In the genomic region with DNA sequence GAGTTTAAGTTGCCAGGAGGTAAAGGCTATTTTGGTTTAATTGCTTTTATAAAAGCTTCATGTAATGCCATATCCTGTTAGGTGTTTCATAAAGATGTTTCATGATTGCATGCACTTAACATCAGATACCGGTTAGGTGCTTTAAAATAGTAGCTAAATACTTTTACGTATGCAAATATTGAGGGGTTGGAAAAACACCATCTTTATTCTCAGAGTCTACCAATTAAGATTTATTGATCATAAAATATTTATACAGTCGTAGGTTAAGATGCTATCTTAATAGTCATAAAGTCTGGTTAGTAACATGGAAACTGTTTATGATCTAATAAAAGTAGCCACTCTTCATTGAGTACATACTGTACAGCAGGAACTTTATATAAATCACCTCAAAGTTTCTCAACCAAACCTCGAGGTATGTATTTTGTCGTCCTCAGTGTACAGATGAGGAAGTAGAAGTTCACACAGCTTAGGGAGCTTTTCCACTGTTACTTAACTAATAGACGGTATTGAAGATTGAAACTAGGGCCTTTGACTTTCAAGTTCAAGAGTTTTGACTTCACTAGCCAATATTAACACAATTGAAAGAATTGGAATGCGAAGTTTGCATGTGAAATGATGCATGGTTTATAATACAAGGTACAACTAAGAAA, we compare ENCODE assay signal across 19 cellular contexts.
A peak's percentile ranks its signal among the peaks of the same experiment; 100 is the strongest.
DNase-seq lines count a peak whose midpoint lies in the region; ATAC-seq and TF ChIP-seq lines count a peak whose summit lies in the region.
"Had no signal": no experiment of that assay in that cellular context is flagged by ENCODE, and none has a peak within 500 bp of the region (broad histone marks: within the 10 kb centered on the region; RNA-seq: fewer than 3 reads in every experiment).

No MANE protein-coding gene starts in this region.

- intact Hi-C loops in activated CD4-positive, alpha-beta memory T cell treated with anti-CD3 and anti-CD28 coated beads for 36 hours (cut with micrococcal nuclease): no loop called here

- no peaks in the 10 kb centered on the region for H3K36me3 Mint-ChIP-seq in activated T-cell treated with anti-CD3 and anti-CD28 coated beads, Interleukin-2, amount 50 U/mL, for 72 hours (ENCODE audit: insufficient read depth in 2 of 2)
- H3K36me3 Mint-ChIP-seq in activated CD4-positive, alpha-beta memory T cell treated with anti-CD3 and anti-CD28 coated beads for 36 hours: peaks cover 2% of the 10 kb centered on the region
- no peaks in the 10 kb centered on the region for H3K36me3 Mint-ChIP-seq in stimulated activated naive CD8-positive, alpha-beta T cell treated with anti-CD3 and anti-CD28 coated beads, Interleukin-15, Interleukin-2, amounts not matched to agents 100 ng/mL and 50 ng/mL, for 24 hours (ENCODE audit: low read depth)
- H3K36me3 Mint-ChIP-seq: CD8-positive, alpha-beta T cell had no signal

- no peaks in the 10 kb centered on the region for H3K27me3 Mint-ChIP-seq in activated T-cell treated with anti-CD3 and anti-CD28 coated beads, Interleukin-2, amount 50 U/mL, for 72 hours (ENCODE audit: low read depth)
- H3K27me3 Mint-ChIP-seq in activated CD4-positive, alpha-beta memory T cell treated with anti-CD3 and anti-CD28 coated beads for 36 hours: peaks cover 2% of the 10 kb centered on the region
- H3K27me3 Mint-ChIP-seq in stimulated activated naive CD8-positive, alpha-beta T cell treated with anti-CD3 and anti-CD28 coated beads, Interleukin-15, Interleukin-2, amounts not matched to agents 100 ng/mL and 50 ng/mL, for 24 hours: no peaks in the 10 kb centered on the region

- peaks cover 16% of the 10 kb centered on the region for H3K4me1 Mint-ChIP-seq in activated T-cell treated with anti-CD3 and anti-CD28 coated beads, Interleukin-2, amount 50 U/mL, for 72 hours (ENCODE audit: low read depth)
- H3K4me1 Mint-ChIP-seq in activated CD4-positive, alpha-beta memory T cell treated with anti-CD3 and anti-CD28 coated beads for 36 hours (ENCODE audit: low read depth): peaks cover 7% of the 10 kb centered on the region
- H3K4me1 Mint-ChIP-seq in stimulated activated naive CD8-positive, alpha-beta T cell treated with anti-CD3 and anti-CD28 coated beads, Interleukin-15, Interleukin-2, amounts not matched to agents 100 ng/mL and 50 ng/mL, for 24 hours (ENCODE audit: low read depth): peaks cover 17% of the 10 kb centered on the region
- H3K4me1 Mint-ChIP-seq: H9 had no signal

- CTCF ChIA-PET in activated CD4-positive, alpha-beta memory T cell treated with anti-CD3 and anti-CD28 coated beads for 36 hours (lab: Charles Lee): interaction anchor here (0.8 kb wide), 1 partner anchor 257 kb away, joined by 3 read pairs; no protein-coding TSS in a partner anchor
- CTCF ChIA-PET in RWPE1 (lab: Yijun Ruan, JAX): interaction anchor here (1.2 kb wide), 1 partner anchor 10 kb away, joined by 5 read pairs; no protein-coding TSS in a partner anchor

- H3K9me3 Mint-ChIP-seq in activated T-cell treated with anti-CD3 and anti-CD28 coated beads, Interleukin-2, amount 50 U/mL, for 72 hours: peaks cover 2 to 5% of the 10 kb centered on the region in 2 donors
- H3K9me3 Mint-ChIP-seq in activated CD4-positive, alpha-beta memory T cell treated with anti-CD3 and anti-CD28 coated beads for 36 hours: no peaks in the 10 kb centered on the region
- peaks cover 10% of the 10 kb centered on the region for H3K9me3 Mint-ChIP-seq in stimulated activated naive CD8-positive, alpha-beta T cell treated with anti-CD3 and anti-CD28 coated beads, Interleukin-15, Interleukin-2, amounts not matched to agents 100 ng/mL and 50 ng/mL, for 24 hours
- H3K9me3 Mint-ChIP-seq: CD8-positive, alpha-beta T cell; H9 had no signal

- H3K27ac Mint-ChIP-seq in activated T-cell treated with anti-CD3 and anti-CD28 coated beads, Interleukin-2, amount 50 U/mL, for 72 hours: peak overlapping the region; percentile 30
- peak overlapping the region; percentile 73 for H3K27ac Mint-ChIP-seq in activated CD4-positive, alpha-beta memory T cell treated with anti-CD3 and anti-CD28 coated beads for 36 hours
- peak overlapping the region; percentile 84 for H3K27ac Mint-ChIP-seq in stimulated activated naive CD8-positive, alpha-beta T cell treated with anti-CD3 and anti-CD28 coated beads, Interleukin-15, Interleukin-2, amounts not matched to agents 100 ng/mL and 50 ng/mL, for 24 hours
- H3K27ac Mint-ChIP-seq: CD8-positive, alpha-beta T cell; H9; HFFc6 had no signal

- DNase-seq in activated T-cell treated with anti-CD3 and anti-CD28 coated beads, Interleukin-2, amount 50 U/mL, for 72 hours: no peak
- DNase-seq in activated T-cell treated with anti-CD3 and anti-CD28 coated beads, Interleukin-2, amount 50 U/mL, for 48 hours: no peak
- DNase-seq in LoVo (ENCODE audit: low spot score): peak; percentile 37
- no peak for DNase-seq in activated CD4-positive, alpha-beta memory T cell treated with anti-CD3 and anti-CD28 coated beads for 36 hours
- DNase-seq in HUDEP-2 (lab: John Stamatoyannopoulos, UW; ENCODE audit: unreplicated experiment in 76 of 76): no peak
- no peak for DNase-seq in RWPE1 (ENCODE audit: low spot score)
- DNase-seq: ACHN; CD8-positive, alpha-beta T cell; DMS153; H9; HFFc6; NCI-H1417 treated with DMSO at 0.1 percent for 48 hours; NCI-H187; NCI-H2107; NCI-H748 treated with DMSO at 0.1 percent for 48 hours had no signal

- ATAC-seq in activated T-cell treated with anti-CD3 and anti-CD28 coated beads, Interleukin-2, amount 50 U/mL, for 72 hours (replicated peaks in 1 of 2): no peak
- ATAC-seq: CD8-positive, alpha-beta T cell; Right ventricle myocardium inferior had no signal

- peak overlapping the region; percentile 45 to 50 for H3K4me3 Mint-ChIP-seq in activated T-cell treated with anti-CD3 and anti-CD28 coated beads, Interleukin-2, amount 50 U/mL, for 72 hours
- peak overlapping the region; percentile 45 for H3K4me3 Mint-ChIP-seq in activated CD4-positive, alpha-beta memory T cell treated with anti-CD3 and anti-CD28 coated beads for 36 hours
- no peak overlapping the region for H3K4me3 Mint-ChIP-seq in stimulated activated naive CD8-positive, alpha-beta T cell treated with anti-CD3 and anti-CD28 coated beads, Interleukin-15, Interleukin-2, amounts not matched to agents 100 ng/mL and 50 ng/mL, for 24 hours
- H3K4me3 Mint-ChIP-seq: CD8-positive, alpha-beta T cell; H9; HFFc6 had no signal

- no peak for TF ChIP-seq CTCF in RWPE1 (conservative IDR thresholded peaks at IDR 0.05; ENCODE audit: low read depth)

- POLR2A ChIA-PET in activated CD4-positive, alpha-beta memory T cell treated with anti-CD3 and anti-CD28 coated beads for 36 hours (lab: Charles Lee): no interaction called here
- POLR2A ChIA-PET in RWPE1 (lab: Yijun Ruan, JAX; ENCODE audit: low non-redundant PET): no interaction called here

- H3K27ac ChIP-seq in RWPE1: no peak overlapping the region
- H3K27ac ChIP-seq: BLaER1, SJSA1 had no signal

Comparison
In these comparisons a context has a peak if more than half of its experiments do, and no peak if none do; other contexts are left out.
1. H3K27ac Mint-ChIP-seq: peak in every context shown above with its lines; median percentile 84 in stimulated activated naive CD8-positive, alpha-beta T cell treated with anti-CD3 and anti-CD28 coated beads, Interleukin-15, Interleukin-2, amounts not matched to agents 100 ng/mL and 50 ng/mL, for 24 hours; 73 in activated CD4-positive, alpha-beta memory T cell treated with anti-CD3 and anti-CD28 coated beads for 36 hours; 30 in activated T-cell treated with anti-CD3 and anti-CD28 coated beads, Interleukin-2, amount 50 U/mL, for 72 hours.